13 cellular contexts compared by ENCODE assay signal in genomic region chr12:80938397-80938796, GRCh38. TPM values are rescaled to one million over a fixed set of nuclear protein-coding genes. Genes with fewer than 3 reads are reported as not detected.
DNase-seq lines count a peak whose midpoint lies in the region; ATAC-seq lines count a peak whose summit lies in the region.
"Had no signal": no experiment of that assay in that cellular context is flagged by ENCODE, and none has a peak within 500 bp of the region (broad histone marks: within the 10 kb centered on the region; RNA-seq: fewer than 3 reads in every experiment).

No MANE protein-coding gene starts in this region.

- H3K4me3 ChIP-seq in HUES48 (ENCODE audit: low read depth, low read length) = peak overlapping the region; percentile 98
- peak overlapping the region; percentile 96 for H3K4me3 ChIP-seq in iPS-15b (ENCODE audit: low read depth, low read length)
- H3K4me3 ChIP-seq in skeletal muscle satellite cell (ENCODE audit: low read length) = no peak overlapping the region
- H3K4me3 ChIP-seq: mucosa of descending colon had no signal

- H3K9ac ChIP-seq in HUES48 (ENCODE audit: low read depth, low read length) = no peak overlapping the region
- no peak overlapping the region for H3K9ac ChIP-seq in iPS-15b (ENCODE audit: low read depth, low read length)
- H3K9ac ChIP-seq in skeletal muscle satellite cell (ENCODE audit: low read depth, low read length) = no peak overlapping the region

- H3K4me2 ChIP-seq in skeletal muscle satellite cell (ENCODE audit: low read length) = peak overlapping the region; percentile 87

- peak; percentile 56 for DNase-seq in NCI-H748 (lab: John Stamatoyannopoulos, UW; ENCODE audit: unreplicated experiment)
- DNase-seq in NCI-H748 treated with DMSO at 0.1 percent for 48 hours (lab: John Stamatoyannopoulos, UW) = no peak
- DNase-seq in HUDEP-2 (lab: John Stamatoyannopoulos, UW; ENCODE audit: unreplicated experiment in 76 of 76) = no peak
- no peak for DNase-seq in COR-L47 (lab: John Stamatoyannopoulos, UW)
- DNase-seq: activated T-cell treated with anti-CD3 and anti-CD28 coated beads, Interleukin-2, amount 50 U/mL, for 4 hours; effector memory CD8-positive, alpha-beta T cell; NCI-H1417 treated with DMSO at 0.1 percent for 48 hours had no signal

- peaks cover 18% of the 10 kb centered on the region for H3K27me3 ChIP-seq in HUES48 (ENCODE audit: control insufficient read depth, insufficient read depth, low read length)
- peaks cover 22% of the 10 kb centered on the region for H3K27me3 ChIP-seq in iPS-15b (ENCODE audit: control insufficient read depth, insufficient read depth, low read length)
- H3K27me3 ChIP-seq in skeletal muscle satellite cell (ENCODE audit: control insufficient read depth, insufficient read depth, low read length) = no peaks in the 10 kb centered on the region

- no peak for ATAC-seq in HG02623 (IDR thresholded peaks at IDR 0.05; ENCODE audit: unreplicated experiment)
- ATAC-seq: activated T-cell treated with anti-CD3 and anti-CD28 coated beads, Interleukin-2, amount 50 U/mL, for 4 hours; effector memory CD8-positive, alpha-beta T cell had no signal

- H3K9me3 ChIP-seq in HUES48 (ENCODE audit: control insufficient read depth, insufficient read depth, low read length) = no peaks in the 10 kb centered on the region
- H3K9me3 ChIP-seq in iPS-15b (ENCODE audit: control insufficient read depth, insufficient read depth, low read length) = no peaks in the 10 kb centered on the region
- H3K9me3 ChIP-seq in skeletal muscle satellite cell (replicated peaks; ENCODE audit: low read length) = no peaks in the 10 kb centered on the region
- H3K9me3 ChIP-seq: mucosa of descending colon, transverse colon had no signal

- no peaks in the 10 kb centered on the region for H3K36me3 ChIP-seq in HUES48 (ENCODE audit: control insufficient read depth, insufficient read depth, low read length)
- no peaks in the 10 kb centered on the region for H3K36me3 ChIP-seq in iPS-15b (ENCODE audit: control insufficient read depth, insufficient read depth, low read length)
- H3K36me3 ChIP-seq in skeletal muscle satellite cell (ENCODE audit: insufficient read depth, low read length) = no peaks in the 10 kb centered on the region
- H3K36me3 ChIP-seq: transverse colon had no signal

- peaks cover 36% of the 10 kb centered on the region for H3K4me1 ChIP-seq in HUES48 (ENCODE audit: control insufficient read depth, insufficient read depth, low read length)
- H3K4me1 ChIP-seq in iPS-15b (ENCODE audit: control insufficient read depth, insufficient read depth, low read length) = peaks cover 8% of the 10 kb centered on the region
- peaks cover 20% of the 10 kb centered on the region for H3K4me1 ChIP-seq in skeletal muscle satellite cell (ENCODE audit: control insufficient read depth, insufficient read depth, low read length)

- H3K27ac ChIP-seq in HUES48 (ENCODE audit: low read depth, low read length) = no peak overlapping the region

RNA-seq across cellular contexts. Expression of gene LIN7A, which starts 0.7 kb away (rescaled TPM):
- total RNA-seq in skeletal muscle satellite cell (2012; rRNA removed) = 5.8 and 24.0 TPM in 2 replicates
